24 cellular contexts compared by ENCODE assay signal in the genomic region with DNA sequence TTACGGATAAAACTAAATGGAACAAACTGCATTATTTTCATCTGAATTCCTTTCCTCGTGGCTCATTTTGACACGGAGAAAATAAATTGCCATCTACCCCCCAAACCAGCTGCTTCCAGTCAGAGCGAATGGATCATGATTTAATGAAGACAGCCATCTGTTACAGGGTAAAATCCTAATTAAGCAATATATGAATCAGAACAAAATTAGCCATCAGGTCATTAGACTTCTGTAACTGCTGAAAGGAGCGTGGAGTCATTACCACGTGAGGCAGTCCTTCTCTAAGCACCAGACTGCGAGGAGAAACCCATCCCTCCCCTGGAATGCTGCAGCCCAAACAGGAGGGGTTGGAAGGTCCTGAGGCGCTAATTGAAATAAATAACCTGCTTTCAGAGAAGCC. TPM values are rescaled to one million over a fixed set of nuclear protein-coding genes. Genes with fewer than 3 reads are reported as not detected.
DNase-seq lines count a peak whose midpoint lies in the region; ATAC-seq and TF ChIP-seq lines count a peak whose summit lies in the region.
"Had no signal": no experiment of that assay in that cellular context is flagged by ENCODE, and none has a peak within 500 bp of the region (broad histone marks: within the 10 kb centered on the region; RNA-seq: fewer than 3 reads in every experiment).

No MANE protein-coding gene starts in this region.

- no peak overlapping the region for H3K4me3 ChIP-seq in MM.1S (ENCODE audit: low read length)
- no peak overlapping the region for H3K4me3 ChIP-seq in testis
- H3K4me3 ChIP-seq: HAP-1, SJCRH30 had no signal

- H2AFZ ChIP-seq in MM.1S (ENCODE audit: low read length): no peak overlapping the region

- H3K4me2 ChIP-seq in MM.1S (ENCODE audit: low read depth, low read length): no peak overlapping the region

- 36 to 46% methylated on average over 8 of the region's 8 CpGs for WGBS in testis, 2 donors

- H3K36me3 ChIP-seq in MM.1S (replicated peaks; ENCODE audit: insufficient read depth, low read length): no peaks in the 10 kb centered on the region
- no peaks in the 10 kb centered on the region for H3K36me3 ChIP-seq in testis (ENCODE audit: low read depth, missing control alignments)
- H3K36me3 ChIP-seq: HAP-1, SJCRH30 had no signal

- no peak for TF ChIP-seq CTCF in MM.1S (IDR thresholded peaks at IDR 0.05; ENCODE audit: low read length)
- TF ChIP-seq CTCF in testis (IDR thresholded peaks at IDR 0.05): no peak

- no peak for TF ChIP-seq POLR2A in testis (IDR thresholded peaks at IDR 0.05)

- no peaks in the 10 kb centered on the region for H3K27me3 ChIP-seq in MM.1S (replicated peaks; ENCODE audit: insufficient read depth, low read length)
- H3K27me3 ChIP-seq in testis: no peaks in the 10 kb centered on the region
- H3K27me3 ChIP-seq: SJCRH30 had no signal

- H3K9ac ChIP-seq in MM.1S (ENCODE audit: low read length): no peak overlapping the region

- H3K9me2 ChIP-seq in MM.1S (replicated peaks; ENCODE audit: insufficient read depth, low read length): no peaks in the 10 kb centered on the region

- H3F3A ChIP-seq in MM.1S (ENCODE audit: insufficient read depth, low read length): no peaks in the 10 kb centered on the region

- no peaks in the 10 kb centered on the region for H3K79me2 ChIP-seq in MM.1S (ENCODE audit: low read length)

- H3K4me1 ChIP-seq in MM.1S (ENCODE audit: low read length) (no peaks in the 10 kb centered on the region), testis (no peaks in the 10 kb centered on the region)
- H3K4me1 ChIP-seq: HAP-1 had no signal

- H3K9me3 ChIP-seq in MM.1S (replicated peaks; ENCODE audit: insufficient read depth, low read length) (no peaks in the 10 kb centered on the region), testis (no peaks in the 10 kb centered on the region)
- H3K9me3 ChIP-seq: HAP-1, SJCRH30 had no signal

- intact Hi-C loops in testis (cut with DNase I; ENCODE audit: low total_unique reads): no loop called here

- DNase-seq in D341Med (ENCODE audit: low spot score) (peak; percentile 44), HCEC 1CT (peak; percentile 61), NCI-H524 treated with DMSO at 0.1 percent for 48 hours (lab: John Stamatoyannopoulos, UW) (peak; percentile 97), left kidney (ENCODE audit: low read depth, low spot score) (peak; percentile 35), MM.1S (no peak), testis (no peak), NCI-H187 (lab: John Stamatoyannopoulos, UW) (no peak)
- DNase-seq: AML-193; Calu3; CD8-positive, alpha-beta memory T cell; DMS79; KG1; NCI-H1105; NCI-H146; NCI-H2081 treated with DMSO at 0.1 percent for 48 hours; NCI-H774; OCI-M1; SJCRH30 had no signal

- H3K27ac ChIP-seq in MM.1S (ENCODE audit: low read length) (no peak overlapping the region), testis (no peak overlapping the region)
- H3K27ac ChIP-seq: C4-2B, SJCRH30 had no signal

- no peak for ATAC-seq in HG02852 (IDR thresholded peaks at IDR 0.05; ENCODE audit: unreplicated experiment)

- H4K20me1 ChIP-seq in MM.1S (ENCODE audit: insufficient read depth, low read length): no peaks in the 10 kb centered on the region

RNA-seq across cellular contexts. Expression of a gene that starts 51.1 kb away (rescaled TPM):
- 10 to 100 TPM; 10.2 to 14.1 TPM for total RNA-seq in testis
- polyA plus RNA-seq in testis (ENCODE audit: insufficient read depth, low read depth, low replicate concordance): 13.7 TPM
- total RNA-seq: A172; Calu3; CD8-positive, alpha-beta memory T cell; NCI-H460; SJCRH30 had no signal
- polyA plus RNA-seq: AG04450; CD8-positive, alpha-beta memory T cell had no signal

Comparison
In these comparisons a context has a peak if more than half of its experiments do, and no peak if none do; other contexts are left out.
1. DNase-seq: peak in D341Med (single experiment), HCEC 1CT (single experiment), NCI-H524 treated with DMSO at 0.1 percent for 48 hours (single experiment) and left kidney (single experiment); none in MM.1S (single experiment), testis (single experiment) and NCI-H187 (0 of 2).